12 cellular contexts compared by ENCODE assay signal in the genomic region with DNA sequence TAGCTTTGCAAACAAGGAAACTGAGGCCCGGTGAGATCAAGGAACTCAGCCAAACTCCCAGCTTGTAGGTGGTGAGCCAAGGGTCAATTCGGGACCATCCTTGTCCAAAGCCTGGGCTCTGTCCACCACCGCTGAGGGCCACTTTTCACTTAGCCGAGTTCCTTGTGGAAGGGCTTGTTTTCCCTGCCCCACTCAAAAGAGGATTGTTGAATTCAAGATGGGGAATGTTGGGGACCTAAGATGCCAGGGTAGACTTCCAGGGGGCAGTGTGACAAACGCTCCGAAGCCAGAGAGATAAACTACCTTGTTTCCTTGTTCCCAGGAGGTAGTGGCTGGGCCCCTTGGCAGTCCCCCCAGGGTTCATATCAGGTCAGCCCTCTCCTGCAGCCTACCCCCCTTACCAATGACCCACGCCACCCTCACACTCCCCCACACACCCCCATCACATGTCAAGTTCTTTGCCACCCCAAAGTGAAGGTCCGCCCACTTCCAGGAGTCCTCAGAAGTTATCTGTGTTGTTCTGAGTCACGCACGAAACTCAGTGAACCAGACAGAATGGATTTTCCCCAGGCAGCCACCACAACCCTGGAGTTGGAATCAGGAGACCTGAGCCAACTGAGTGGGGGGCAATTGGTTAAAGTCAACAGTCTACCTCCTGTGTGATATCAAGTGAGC. TPM values are rescaled to one million over a fixed set of nuclear protein-coding genes. Genes with fewer than 3 reads are reported as not detected.
DNase-seq lines count a peak whose midpoint lies in the region; ATAC-seq and TF ChIP-seq lines count a peak whose summit lies in the region.
"Had no signal": no experiment of that assay in that cellular context is flagged by ENCODE, and none has a peak within 500 bp of the region (broad histone marks: within the 10 kb centered on the region; RNA-seq: fewer than 3 reads in every experiment).

No MANE protein-coding gene starts in this region.

- H3K9me3 Mint-ChIP-seq in effector memory CD8-positive, alpha-beta T cell = no peaks in the 10 kb centered on the region
- H3K9me3 Mint-ChIP-seq: stimulated activated effector memory CD8-positive, alpha-beta T cell treated with anti-CD3 and anti-CD28 coated beads, Interleukin-12 subunit alpha, Interleukin-12 subunit beta, amount 100 ng/mL, for 72 hours had no signal

- no peak for TF ChIP-seq POLR2A in sigmoid colon (IDR thresholded peaks at IDR 0.05)

- no peak for TF ChIP-seq EP300 in sigmoid colon (IDR thresholded peaks at IDR 0.05)

- H3K36me3 Mint-ChIP-seq in effector memory CD8-positive, alpha-beta T cell (ENCODE audit: insufficient read depth) = no peaks in the 10 kb centered on the region
- H3K36me3 Mint-ChIP-seq: stimulated activated effector memory CD8-positive, alpha-beta T cell treated with anti-CD3 and anti-CD28 coated beads, Interleukin-12 subunit alpha, Interleukin-12 subunit beta, amount 100 ng/mL, for 72 hours had no signal

- H3K4me1 ChIP-seq in left ventricle myocardium inferior = peaks cover 79% of the 10 kb centered on the region
- peaks cover 0 to 65% (median 58%) of the 10 kb centered on the region in 4 donors for H3K4me1 ChIP-seq in sigmoid colon

- H3K27me3 Mint-ChIP-seq in effector memory CD8-positive, alpha-beta T cell = peaks cover 82 to 86% of the 10 kb centered on the region in 2 donors

- intact Hi-C loops in left ventricle myocardium inferior (cut with micrococcal nuclease) = no loop called here
- intact Hi-C loops in sigmoid colon (cut with DNase I) = no loop called here

- H3K4me1 Mint-ChIP-seq in effector memory CD8-positive, alpha-beta T cell (ENCODE audit: low read depth in 2 of 2) = no peaks in the 10 kb centered on the region

- no peak overlapping the region for H3K4me3 ChIP-seq in left ventricle myocardium inferior
- no peak overlapping the region for H3K4me3 ChIP-seq in sigmoid colon

- no peak overlapping the region for H3K4me3 Mint-ChIP-seq in effector memory CD8-positive, alpha-beta T cell
- H3K4me3 Mint-ChIP-seq: stimulated activated effector memory CD8-positive, alpha-beta T cell treated with anti-CD3 and anti-CD28 coated beads, Interleukin-12 subunit alpha, Interleukin-12 subunit beta, amount 100 ng/mL, for 72 hours had no signal

- H3K9me3 ChIP-seq in left ventricle myocardium inferior (replicated peaks) (no peaks in the 10 kb centered on the region), sigmoid colon (no peaks in the 10 kb centered on the region)

- no peak for ATAC-seq in activated CD4-positive, CD25-positive, alpha-beta regulatory T cell treated with anti-CD3 and anti-CD28 coated beads, Interleukin-2, amount 50 U/mL, for 24 hours
- no peak for ATAC-seq in effector memory CD8-positive, alpha-beta T cell (replicated peaks)
- ATAC-seq: stimulated activated effector memory CD8-positive, alpha-beta T cell treated with anti-CD3 and anti-CD28 coated beads, Interleukin-12 subunit alpha, Interleukin-12 subunit beta, amount 100 ng/mL, for 72 hours had no signal

- in situ Hi-C loops in Caki2 (cut with HindIII; ENCODE audit: low pct_unique_long_range_greater_than_20kb, low sequenced_read_pairs) = no loop called here

- peak; percentile 83 for DNase-seq in Caki2 (ENCODE audit: low read depth)
- peak; percentile 90 for DNase-seq in amniotic epithelial cell (ENCODE audit: low read depth)
- DNase-seq in left ventricle myocardium inferior = no peak
- DNase-seq in sigmoid colon = no peak
- DNase-seq in effector memory CD8-positive, alpha-beta T cell = no peak
- no peak for DNase-seq in NCI-H1694 treated with DMSO at 0.1 percent for 48 hours (lab: John Stamatoyannopoulos, UW)
- no peak for DNase-seq in activated CD4-positive, CD25-positive, alpha-beta regulatory T cell (lab: John Stamatoyannopoulos, UW)
- DNase-seq: DMS53; Kasumi-1; NK-92 treated with Interleukin-12 subunit alpha and Interleukin-12 subunit beta, amount 100 ng/mL, for 24 hours had no signal

- TF ChIP-seq CTCF in left ventricle myocardium inferior (IDR thresholded peaks at IDR 0.05; ENCODE audit: borderline replicate concordance) = no peak
- no peak for TF ChIP-seq CTCF in sigmoid colon (IDR thresholded peaks at IDR 0.05)

- no peak overlapping the region for H3K27ac Mint-ChIP-seq in effector memory CD8-positive, alpha-beta T cell
- H3K27ac Mint-ChIP-seq: stimulated activated effector memory CD8-positive, alpha-beta T cell treated with anti-CD3 and anti-CD28 coated beads, Interleukin-12 subunit alpha, Interleukin-12 subunit beta, amount 100 ng/mL, for 72 hours had no signal

- H3K27ac ChIP-seq in left ventricle myocardium inferior (replicated peaks) (peak overlapping the region; percentile 96), sigmoid colon (peak overlapping the region; percentile 77 to 91 (median 85))

- WGBS in sigmoid colon, 2 donors = 58 to 74% methylated on average over 10 of the region's 10 CpGs

- H3K27me3 ChIP-seq in left ventricle myocardium inferior (ENCODE audit: low read depth) = no peaks in the 10 kb centered on the region
- no peaks in the 10 kb centered on the region for H3K27me3 ChIP-seq in sigmoid colon

- H3K36me3 ChIP-seq in left ventricle myocardium inferior (no peaks in the 10 kb centered on the region), sigmoid colon (no peaks in the 10 kb centered on the region)

RNA-seq across cellular contexts. Expression of a gene that starts 10.3 kb away (rescaled TPM):
- 7.5 and 12.9 TPM in 2 replicates for total RNA-seq in Caki2 (2014; rRNA removed; shearing (Covaris generic); ENCODE audit: low replicate concordance)
- total RNA-seq in left ventricle myocardium inferior (23.3 TPM), sigmoid colon (10 to 100 TPM; 12.4 to 20.6 (median 18.1) TPM)
- polyA plus RNA-seq in sigmoid colon = 1 to 10 TPM; 1.6 to 9.4 (median 6.6) TPM

RNA-seq across cellular contexts. Expression of a gene that starts 49.3 kb away (rescaled TPM):
- total RNA-seq in Caki2 (2014; rRNA removed; shearing (Covaris generic); ENCODE audit: low replicate concordance) = not detected in 2 replicates
- 1.5 TPM for total RNA-seq in left ventricle myocardium inferior
- 1 to 10 TPM in 1 of 4 donors, not detected in 3; 1.6 TPM for total RNA-seq in sigmoid colon
- polyA plus RNA-seq in sigmoid colon = 10 to 100 TPM in 1 of 3 donors, 1 to 10 TPM in 2; 2.4 to 13.9 (median 4.2) TPM

Comparison
In these comparisons a context has a peak if more than half of its experiments do, and no peak if none do; other contexts are left out.
1. DNase-seq: peak in Caki2 (single experiment) and amniotic epithelial cell (single experiment); none in left ventricle myocardium inferior (single experiment), sigmoid colon (single experiment), effector memory CD8-positive, alpha-beta T cell (0 of 3), NCI-H1694 treated with DMSO at 0.1 percent for 48 hours (single experiment) and activated CD4-positive, CD25-positive, alpha-beta regulatory T cell (0 of 4).